Comparison of ENCODE assay signal across 1 cellular context in genomic region chr12:32755051-32755653, GRCh38.
TF ChIP-seq lines count a peak whose summit lies in the region.

No MANE protein-coding gene starts in this region.

TF ChIP-seq in HCT116, 20 proteins besides CTCF, POLR2A, EP300 and RAD21 (continued from another document):
- TF ChIP-seq REST (IDR thresholded peaks at IDR 0.05; ENCODE audit: low read depth): no peak
- TF ChIP-seq EGR1 (IDR thresholded peaks at IDR 0.05; ENCODE audit: low read depth): no peak
- no peak for TF ChIP-seq CEBPB (IDR thresholded peaks at IDR 0.05; ENCODE audit: low read depth)
- TF ChIP-seq POLR2AphosphoS5 (IDR thresholded peaks at IDR 0.05; ENCODE audit: low read depth, low read length): peak; percentile 52; the same call in 1 of the 2 replicates
- TF ChIP-seq TCF7L2 (IDR thresholded peaks at IDR 0.05; ENCODE audit: borderline replicate concordance, extremely low read depth, insufficient read depth, insufficient read length): no peak
- peak; percentile 68 for TF ChIP-seq ELF1 (IDR thresholded peaks at IDR 0.05; ENCODE audit: borderline replicate concordance, low read depth)
- TF ChIP-seq ZNF274 (IDR thresholded peaks at IDR 0.05; ENCODE audit: low read depth, low read length): no peak
- TF ChIP-seq MAX (IDR thresholded peaks at IDR 0.05): peak; percentile 88
- no peak; the same call in none of the 2 replicates for TF ChIP-seq SIN3A (IDR thresholded peaks at IDR 0.05; ENCODE audit: low read depth)
